Comparison of ENCODE assay signal across 25 cellular contexts in the genomic region with DNA sequence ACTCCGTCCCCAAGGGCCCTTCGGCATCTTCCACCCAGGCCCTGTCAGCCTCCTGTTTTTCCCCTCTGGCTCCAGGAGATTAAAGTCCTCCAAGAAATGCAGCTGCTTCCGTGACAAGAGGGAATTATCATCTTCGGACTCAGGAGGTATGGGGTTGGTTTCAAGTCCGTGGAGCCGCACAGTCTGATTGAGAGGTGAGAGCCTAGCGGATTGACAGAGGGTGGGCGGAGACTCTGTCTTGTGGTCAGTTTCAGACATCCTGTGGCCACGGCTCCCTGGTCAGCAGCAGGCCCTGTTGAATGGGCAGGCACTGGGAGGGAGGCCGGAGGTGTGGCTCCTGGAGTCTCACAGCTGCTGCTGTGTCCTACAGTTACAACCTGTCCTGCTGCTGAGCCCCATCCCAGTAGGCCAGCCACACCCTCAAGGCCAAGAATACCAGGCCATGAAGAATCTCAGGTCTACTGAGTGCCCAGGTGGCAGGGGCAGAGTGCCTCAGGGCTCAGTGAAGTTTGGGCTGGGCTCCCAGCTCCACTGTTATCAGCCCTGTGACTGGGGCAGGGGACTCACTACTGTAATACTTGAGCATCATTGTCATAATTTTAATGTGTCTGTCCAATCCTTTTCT. TPM values are rescaled to one million over a fixed set of nuclear protein-coding genes. Genes with fewer than 3 reads are reported as not detected.
DNase-seq lines count a peak whose midpoint lies in the region; ATAC-seq, FAIRE-seq and TF ChIP-seq lines count a peak whose summit lies in the region.
"Had no signal": no experiment of that assay in that cellular context is flagged by ENCODE, and none has a peak within 500 bp of the region (broad histone marks: within the 10 kb centered on the region; RNA-seq: fewer than 3 reads in every experiment).

No MANE protein-coding gene starts in this region.

- intact Hi-C loops in psoas muscle (cut with DNase I), result no loop called here

- no peak overlapping the region for H2BK15ac ChIP-seq in mesenchymal stem cell (ENCODE audit: low read depth, poor library complexity, severe bottlenecking)

- no peak overlapping the region for H2BK120ac ChIP-seq in mesenchymal stem cell (ENCODE audit: low read depth, low read length)

- H3K4me2 ChIP-seq in mesenchymal stem cell (ENCODE audit: low read length, poor library complexity, severe bottlenecking), result no peak overlapping the region
- H3K4me2 ChIP-seq: A549; BLaER1 treated with 17β-estradiol and CSF1 and Interleukin-3, amounts not matched to agents 10 nM and 100 nM; GM23338 had no signal

- H4K8ac ChIP-seq in mesenchymal stem cell (ENCODE audit: low read length), result no peak overlapping the region

- TF ChIP-seq CTCF in GM13977 (IDR thresholded peaks at IDR 0.05; ENCODE audit: extremely low read depth, insufficient read depth, missing control alignments) (no peak), osteocyte (IDR thresholded peaks at IDR 0.05) (no peak), psoas muscle (IDR thresholded peaks at IDR 0.05) (no peak)

- H3K4ac ChIP-seq in mesenchymal stem cell (ENCODE audit: low read depth in 1 of 2, low read length in 2 of 2), result no peak overlapping the region

- peak; percentile 5 for DNase-seq in GM13977 (ENCODE audit: low spot score)
- peak; percentile 54 for DNase-seq in RPMI8226
- DNase-seq in osteocyte (ENCODE audit: extremely low spot score, unreplicated experiment), result peak; percentile 56
- no peak for DNase-seq in psoas muscle
- no peak for DNase-seq in HTR-8/SVneo (ENCODE audit: insufficient read length, low spot score)
- DNase-seq in mesenchymal stem cell, result no peak
- DNase-seq: 8988T; ACHN; AML-193; BE2C; CD4-positive, alpha-beta T cell; CD8-positive, alpha-beta memory T cell; DMS 273 treated with DMSO at 0.1 percent for 48 hours; DMS79; EL; GDM1; H9 had no signal

- no peaks in the 10 kb centered on the region for H3K36me3 Mint-ChIP-seq in osteocyte (ENCODE audit: unreplicated experiment)
- H3K36me3 Mint-ChIP-seq: CD14-positive monocyte; CD8-positive, alpha-beta memory T cell had no signal

- no peak overlapping the region for H4K91ac ChIP-seq in mesenchymal stem cell (ENCODE audit: low read length)

- no peak overlapping the region for H3K14ac ChIP-seq in mesenchymal stem cell (ENCODE audit: low read length in 2 of 2)

- no peak for ATAC-seq in psoas muscle
- ATAC-seq: A549, GM12878, GM23338, HCT116 had no signal

- no peak overlapping the region for H3K27ac ChIP-seq in psoas muscle
- no peak overlapping the region for H3K27ac ChIP-seq in mesenchymal stem cell (ENCODE audit: low read length, poor library complexity, severe bottlenecking)
- H3K27ac ChIP-seq: A549; BLaER1 treated with 17β-estradiol and CSF1 and Interleukin-3, amounts not matched to agents 10 nM and 100 nM had no signal

- peaks cover 0 to 5% (median 0%) of the 10 kb centered on the region in 3 donors for H3K27me3 ChIP-seq in psoas muscle (ENCODE audit: insufficient read depth in 3 of 3, low read length in 2 of 3)
- H3K27me3 ChIP-seq in mesenchymal stem cell (ENCODE audit: control insufficient read depth in 1 of 2, insufficient read depth in 1 of 2, low read length in 2 of 2), result no peaks in the 10 kb centered on the region
- H3K27me3 ChIP-seq: BE2C; BLaER1 treated with 17β-estradiol and CSF1 and Interleukin-3, amounts not matched to agents 10 nM and 100 nM had no signal

- H3K4me3 ChIP-seq in psoas muscle, result no peak overlapping the region
- no peak overlapping the region for H3K4me3 ChIP-seq in mesenchymal stem cell (ENCODE audit: insufficient read depth in 1 of 2, low read depth in 1 of 2, low read length in 2 of 2)
- H3K4me3 ChIP-seq: A549; BLaER1 treated with 17β-estradiol and CSF1 and Interleukin-3, amounts not matched to agents 10 nM and 100 nM; GM12878; GM23338 had no signal

- peaks cover 24% of the 10 kb centered on the region for H3K9me3 Mint-ChIP-seq in osteocyte (ENCODE audit: unreplicated experiment)

- H3K4me1 Mint-ChIP-seq in osteocyte (ENCODE audit: unreplicated experiment), result no peaks in the 10 kb centered on the region
- H3K4me1 Mint-ChIP-seq: CD14-positive monocyte; CD8-positive, alpha-beta memory T cell; GM23338; H9 had no signal

- H3K4me1 ChIP-seq in psoas muscle (no peaks in the 10 kb centered on the region), mesenchymal stem cell (ENCODE audit: control insufficient read depth, insufficient read depth, low read depth, low read length) (no peaks in the 10 kb centered on the region)
- H3K4me1 ChIP-seq: A549; BE2C; BLaER1 treated with 17β-estradiol and CSF1 and Interleukin-3, amounts not matched to agents 10 nM and 100 nM had no signal

- H3K23ac ChIP-seq in mesenchymal stem cell (ENCODE audit: low read length in 2 of 2), result no peak overlapping the region

- H3K4me3 Mint-ChIP-seq in osteocyte (ENCODE audit: unreplicated experiment), result no peak overlapping the region
- H3K4me3 Mint-ChIP-seq: CD14-positive monocyte; CD4-positive, alpha-beta T cell; CD8-positive, alpha-beta memory T cell; GM23338; H9 had no signal

- no peak overlapping the region for H3K27ac Mint-ChIP-seq in osteocyte (ENCODE audit: unreplicated experiment)
- H3K27ac Mint-ChIP-seq: CD14-positive monocyte; CD4-positive, alpha-beta T cell; CD8-positive, alpha-beta memory T cell; GM23338; H9 had no signal

- in situ Hi-C loops in GM13977 (cut with MboI; ENCODE audit: low pct_unique_long_range_greater_than_20kb, low sequenced_read_pairs, unreplicated experiment), result no loop called here

- no peak overlapping the region for H2AFZ ChIP-seq in mesenchymal stem cell (ENCODE audit: low read depth, low read length)
- H2AFZ ChIP-seq: GM23338 had no signal

- no peaks in the 10 kb centered on the region for H3K79me1 ChIP-seq in mesenchymal stem cell (replicated peaks; ENCODE audit: low read length, poor library complexity, severe bottlenecking)

- H3K9ac ChIP-seq in mesenchymal stem cell (ENCODE audit: low read length), result no peak overlapping the region
- H3K9ac ChIP-seq: BLaER1 treated with 17β-estradiol and CSF1 and Interleukin-3, amounts not matched to agents 10 nM and 100 nM had no signal

- no peak overlapping the region for H3K18ac ChIP-seq in mesenchymal stem cell (ENCODE audit: low read depth in 1 of 2, low read length in 2 of 2)

- H3K9me3 ChIP-seq in psoas muscle, result no peaks in the 10 kb centered on the region
- peaks cover 8% of the 10 kb centered on the region for H3K9me3 ChIP-seq in mesenchymal stem cell (ENCODE audit: control insufficient read depth, low read length)
- H3K9me3 ChIP-seq: A549 had no signal

- H3K36me3 ChIP-seq in psoas muscle (ENCODE audit: insufficient read depth in 1 of 2, low read depth in 1 of 2), result no peaks in the 10 kb centered on the region
- no peaks in the 10 kb centered on the region for H3K36me3 ChIP-seq in mesenchymal stem cell (ENCODE audit: control insufficient read depth in 1 of 2, insufficient read depth in 2 of 2, low read depth in 1 of 2, low read length in 2 of 2)
- H3K36me3 ChIP-seq: BE2C; BLaER1 treated with 17β-estradiol and CSF1 and Interleukin-3, amounts not matched to agents 10 nM and 100 nM had no signal

- no peak overlapping the region for H2BK12ac ChIP-seq in mesenchymal stem cell (ENCODE audit: low read length in 2 of 2)

- H3K27me3 Mint-ChIP-seq in osteocyte (ENCODE audit: unreplicated experiment), result no peaks in the 10 kb centered on the region
- H3K27me3 Mint-ChIP-seq: CD4-positive, alpha-beta T cell; CD8-positive, alpha-beta memory T cell had no signal

- FAIRE-seq in HTR-8/SVneo (lab: Jason Lieb, UNC), result no peak
- FAIRE-seq: A549, D721Med, GM12878, GM18507 had no signal

- WGBS in psoas muscle, 3 donors, result 81 to 88% (median 84%) methylated on average over 10 of the region's 10 CpGs
- 80% methylated on average over 9 of the region's 10 CpGs for WGBS in mesenchymal stem cell

- no peak overlapping the region for H2AK5ac ChIP-seq in mesenchymal stem cell (ENCODE audit: low read length, severe bottlenecking)

- no peak overlapping the region for H2BK5ac ChIP-seq in mesenchymal stem cell (ENCODE audit: low read depth, low read length, poor library complexity, severe bottlenecking)

RNA-seq across cellular contexts. Expression of gene ZNF716, which starts 49.3 kb away (rescaled TPM):
- not detected in 2 replicates for total RNA-seq in osteocyte
- not detected for total RNA-seq in psoas muscle
- polyA plus RNA-seq in psoas muscle, result not detected
- not detected for polyA plus RNA-seq in mesenchymal stem cell (2013, experiment 1 of 2)
- polyA plus RNA-seq in mesenchymal stem cell (2013, experiment 2 of 2), result not detected
- total RNA-seq: CD4-positive, alpha-beta T cell; CD8-positive, alpha-beta memory T cell; GM12878; GM23338; H9 had no signal
- polyA plus RNA-seq: A549; CD14-positive monocyte; CD8-positive, alpha-beta memory T cell; GM12878; GM23338 had no signal

Comparison
In these comparisons a context has a peak if more than half of its experiments do, and no peak if none do; other contexts are left out.
1. DNase-seq: peak in GM13977 (single experiment), RPMI8226 (single experiment) and osteocyte (single experiment); none in psoas muscle (0 of 2), HTR-8/SVneo (single experiment) and mesenchymal stem cell (single experiment).